ENCODE assay signal across 1 cellular context in genomic region chr1:156709743-156710489, GRCh38.
TF ChIP-seq lines count a peak whose summit lies in the region.

No MANE protein-coding gene starts in this region.

TF ChIP-seq in HepG2, 621 proteins besides CTCF, POLR2A, EP300 and RAD21:
- no peak for TF ChIP-seq ZNF878 (CRISPR knock-in tag; IDR thresholded peaks at IDR 0.05)
- TF ChIP-seq U2AF1 (optimal IDR thresholded peaks at IDR 0.05; ENCODE audit: low read depth, low read length) = no peak
- no peak for TF ChIP-seq RFX5 (IDR thresholded peaks at IDR 0.05; ENCODE audit: low read depth, low read length)
- no peak for TF ChIP-seq PLRG1 (conservative IDR thresholded peaks at IDR 0.05)
- no peak for TF ChIP-seq SMARCE1 (IDR thresholded peaks at IDR 0.05; ENCODE audit: borderline replicate concordance)
- TF ChIP-seq ZFP36 (IDR thresholded peaks at IDR 0.05; ENCODE audit: borderline replicate concordance, low read depth, low read length, partially characterized antibody) = no peak
- no peak for TF ChIP-seq ZFYVE20 (CRISPR knock-in tag; IDR thresholded peaks at IDR 0.05; ENCODE audit: borderline replicate concordance, low read depth)
- no peak for TF ChIP-seq ZNF224 (CRISPR knock-in tag; IDR thresholded peaks at IDR 0.05)
- no peak for TF ChIP-seq HNRNPL (IDR thresholded peaks at IDR 0.05; ENCODE audit: low read depth, low read length)
- TF ChIP-seq ZNF468 (CRISPR knock-in tag; IDR thresholded peaks at IDR 0.05) = no peak
TF ChIP-seq in HepG2: peak in this region for 0.
